28 cellular contexts compared by ENCODE assay signal in the genomic region with DNA sequence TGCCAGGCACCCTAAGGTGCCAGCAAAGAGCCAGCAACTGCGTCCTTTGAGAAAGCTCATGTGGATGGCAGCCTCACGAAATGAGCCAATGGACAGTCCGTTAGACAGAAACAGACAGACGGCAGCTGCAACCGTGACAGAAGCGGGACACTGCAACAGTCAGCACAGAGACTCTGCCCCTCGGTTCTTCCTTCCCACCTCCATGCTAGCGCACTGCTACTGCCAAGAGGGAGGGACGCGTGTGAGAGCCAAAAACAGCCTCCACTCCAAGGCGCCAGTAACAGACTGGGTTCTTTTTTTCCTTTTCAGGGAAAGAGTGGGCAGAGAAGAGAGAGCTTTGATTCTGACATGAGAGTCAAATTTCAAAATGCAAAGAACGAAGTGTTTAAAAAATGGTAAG.
DNase-seq lines count a peak whose midpoint lies in the region; ATAC-seq, FAIRE-seq and TF ChIP-seq lines count a peak whose summit lies in the region.
"Had no signal": no experiment of that assay in that cellular context is flagged by ENCODE, and none has a peak within 500 bp of the region (broad histone marks: within the 10 kb centered on the region; RNA-seq: fewer than 3 reads in every experiment).

No MANE protein-coding gene starts in this region.

- no peaks in the 10 kb centered on the region for H3K9me3 Mint-ChIP-seq in H9
- H3K9me3 Mint-ChIP-seq: activated naive CD8-positive, alpha-beta T cell treated with anti-CD3 and anti-CD28 coated beads, Interleukin-2, amount 50 U/mL, for 24 hours; activated T-cell treated with anti-CD3 and anti-CD28 coated beads, Interleukin-2, amount 50 U/mL, for 24 hours had no signal

- no peak overlapping the region for H3K14ac ChIP-seq in H9 (ENCODE audit: insufficient read depth, low read length)

- H4K91ac ChIP-seq in H9 (ENCODE audit: insufficient read length, low read depth, low read length), result no peak overlapping the region

- H4K5ac ChIP-seq in H9 (ENCODE audit: insufficient read length, low read depth, low read length), result no peak overlapping the region

- no peak overlapping the region for H3K56ac ChIP-seq in H9 (ENCODE audit: insufficient read length, low read depth, low read length)

- H3K36me3 Mint-ChIP-seq in H9 (ENCODE audit: insufficient read depth in 1 of 3, low read depth in 3 of 3), result peaks cover under 1 to 8% (median 4%) of the 10 kb centered on the region in 3 experiments; a peak in 6 of 7 replicates
- H3K36me3 Mint-ChIP-seq: naive B cell had no signal

- H2BK120ac ChIP-seq in H9 (ENCODE audit: low read depth, low read length, poor library complexity, severe bottlenecking), result no peak overlapping the region

- H3K9ac ChIP-seq in H9 (ENCODE audit: extremely low read depth, insufficient read length, low read length) (no peak overlapping the region), skeletal muscle satellite cell (ENCODE audit: low read depth, low read length) (no peak overlapping the region)

- H2AFZ ChIP-seq in H9 (ENCODE audit: low read length), result no peak overlapping the region

- H3K79me1 ChIP-seq in H9 (ENCODE audit: insufficient read depth, low read depth, low read length, poor library complexity, severe bottlenecking), result peaks cover 6% of the 10 kb centered on the region

- H3K4me3 Mint-ChIP-seq in H9, result no peak overlapping the region
- H3K4me3 Mint-ChIP-seq: activated naive CD8-positive, alpha-beta T cell treated with anti-CD3 and anti-CD28 coated beads, Interleukin-2, amount 50 U/mL, for 24 hours; activated T-cell treated with anti-CD3 and anti-CD28 coated beads, Interleukin-2, amount 50 U/mL, for 24 hours; naive B cell; T-helper 2 cell treated with Interferon-gamma antibody and Interleukin-4, amounts not matched to agents 5 μg/mL and 100 μg/mL, for 36 hours had no signal

- H3K9me3 ChIP-seq in H9 (ENCODE audit: control insufficient read depth, low read depth, low read length), result no peaks in the 10 kb centered on the region
- no peaks in the 10 kb centered on the region for H3K9me3 ChIP-seq in skeletal muscle satellite cell (replicated peaks; ENCODE audit: low read length)

- H3K27ac Mint-ChIP-seq in H9, result peak overlapping the region in 2 of 3 experiments; percentile 10 to 24; a peak in 2 of 7 replicates
- H3K27ac Mint-ChIP-seq: activated naive CD8-positive, alpha-beta T cell treated with anti-CD3 and anti-CD28 coated beads, Interleukin-2, amount 50 U/mL, for 24 hours; activated T-cell treated with anti-CD3 and anti-CD28 coated beads, Interleukin-2, amount 50 U/mL, for 24 hours; naive B cell; T-helper 2 cell treated with Interferon-gamma antibody and Interleukin-4, amounts not matched to agents 5 μg/mL and 100 μg/mL, for 36 hours had no signal

- H3K4me3 ChIP-seq in skeletal muscle satellite cell (ENCODE audit: low read length), result no peak overlapping the region

- no peak for ATAC-seq in GM21825 (IDR thresholded peaks at IDR 0.05; ENCODE audit: unreplicated experiment)
- ATAC-seq: activated naive CD8-positive, alpha-beta T cell treated with anti-CD3 and anti-CD28 coated beads, Interleukin-2, amount 50 U/mL, for 24 hours had no signal

- H3K4me1 Mint-ChIP-seq in H9, result peaks cover 7 to 12% of the 10 kb centered on the region in 2 experiments; a peak in 3 of 4 replicates
- H3K4me1 Mint-ChIP-seq: activated naive CD8-positive, alpha-beta T cell treated with anti-CD3 and anti-CD28 coated beads, Interleukin-2, amount 50 U/mL, for 24 hours had no signal

- H3K4ac ChIP-seq in H9 (ENCODE audit: low read depth, low read length), result no peak overlapping the region

- H3K27me3 ChIP-seq in H9 (ENCODE audit: insufficient read depth, low read length), result no peaks in the 10 kb centered on the region
- H3K27me3 ChIP-seq in skeletal muscle satellite cell (ENCODE audit: control insufficient read depth, insufficient read depth, low read length), result no peaks in the 10 kb centered on the region
- H3K27me3 ChIP-seq: foreskin keratinocyte had no signal

- H3K27me3 Mint-ChIP-seq in H9 (ENCODE audit: low read depth), result no peaks in the 10 kb centered on the region; the same call in 1 of the 2 replicates
- H3K27me3 Mint-ChIP-seq: activated naive CD8-positive, alpha-beta T cell treated with anti-CD3 and anti-CD28 coated beads, Interleukin-2, amount 50 U/mL, for 24 hours; activated T-cell treated with anti-CD3 and anti-CD28 coated beads, Interleukin-2, amount 50 U/mL, for 24 hours; naive B cell had no signal

- no peak for TF ChIP-seq CTCF in H9 (conservative IDR thresholded peaks at IDR 0.05)

- no peak overlapping the region for H2AK5ac ChIP-seq in H9 (ENCODE audit: insufficient read length, low read length)

- H2BK12ac ChIP-seq in H9 (ENCODE audit: insufficient read length, low read depth, low read length), result no peak overlapping the region

- H2BK20ac ChIP-seq in H9 (ENCODE audit: low read depth, low read length, poor library complexity, severe bottlenecking), result no peak overlapping the region

- no peaks in the 10 kb centered on the region for H4K20me1 ChIP-seq in H9 (ENCODE audit: control insufficient read depth, insufficient read depth, insufficient read length)

- no peaks in the 10 kb centered on the region for H3K23me2 ChIP-seq in H9 (ENCODE audit: insufficient read length, low read depth, low read length, poor library complexity, severe bottlenecking)

- H2BK15ac ChIP-seq in H9 (ENCODE audit: low read depth, low read length), result no peak overlapping the region

- no peak overlapping the region for H4K8ac ChIP-seq in H9 (replicated peaks; ENCODE audit: insufficient read length, low read depth, low read length)

- no peak overlapping the region for H3K18ac ChIP-seq in H9 (ENCODE audit: insufficient read length, low read depth, low read length)

- H3K27ac ChIP-seq in H9 (ENCODE audit: insufficient read length, low read depth, low read length), result no peak overlapping the region
- H3K27ac ChIP-seq: foreskin keratinocyte had no signal

- H3T11ph ChIP-seq in H9 (ENCODE audit: low read length), result no peak overlapping the region

- H3K23ac ChIP-seq in H9 (ENCODE audit: insufficient read length, low read depth, low read length), result no peak overlapping the region

- H3K4me2 ChIP-seq in H9 (ENCODE audit: insufficient read depth, insufficient read length, low read length) (no peak overlapping the region), skeletal muscle satellite cell (ENCODE audit: low read length) (peak overlapping the region; percentile 30)

- H3K36me3 ChIP-seq in skeletal muscle satellite cell (ENCODE audit: insufficient read depth, low read length), result no peaks in the 10 kb centered on the region

- H2BK5ac ChIP-seq in H9 (ENCODE audit: insufficient read length, low read length), result no peak overlapping the region

- DNase-seq in H9 (no peak), cerebellum (ENCODE audit: low spot score) (peak; percentile 56), middle frontal gyrus (ENCODE audit: extremely low spot score, low spot score) (peak; percentile 51), NCI-H82 (lab: John Stamatoyannopoulos, UW) (no peak), frontal cortex (ENCODE audit: low spot score in 2 of 2) (no peak)
- no peak for DNase-seq in activated effector memory CD4-positive, alpha-beta T cell treated with anti-CD3 and anti-CD28 coated beads, Interleukin-2, amount 50 U/mL, for 16 hours
- DNase-seq: activated CD4-positive, alpha-beta T cell treated with anti-CD3 and anti-CD28 coated beads for 48 hours; activated CD8-positive, alpha-beta memory T cell treated with anti-CD3 and anti-CD28 coated beads for 24 hours; activated naive CD8-positive, alpha-beta T cell treated with anti-CD3 and anti-CD28 coated beads, Interleukin-2, amount 50 U/mL, for 24 hours; activated T-cell treated with anti-CD3 and anti-CD28 coated beads, Interleukin-2, amount 50 U/mL, for 24 hours; COR-L47; DMS79; effector memory CD4-positive, alpha-beta T cell; GF-D8; mesendoderm; naive B cell; NCI-H1436 treated with DMSO at 0.1 percent for 48 hours; NCI-H2171; NCI-H524; SHP77; stimulated activated CD4-positive, alpha-beta T cell treated with anti-CD3 and anti-CD28 coated beads, Interleukin-2, amount 100 ng/mL, for 48 hours had no signal

- no CpG with 5 or more reads among the region's 12 CpGs for WGBS in H9 (ENCODE audit: extremely low coverage, insufficient read length, low lambda C conversion rate)

- no peaks in the 10 kb centered on the region for H3K79me2 ChIP-seq in H9 (ENCODE audit: insufficient read depth, low read length)

- H3K4me1 ChIP-seq in H9 (ENCODE audit: insufficient read depth, low read length) (0 out of 2 replicates have a peak, but pooled peaks cover 2% of the 10 kb centered on the region), skeletal muscle satellite cell (ENCODE audit: control insufficient read depth, insufficient read depth, low read length) (peaks cover 14% of the 10 kb centered on the region)
- H3K4me1 ChIP-seq: foreskin keratinocyte had no signal

- FAIRE-seq in frontal cortex (lab: Jason Lieb, UNC), result no peak
- FAIRE-seq: colon, GM19239, HTR-8/SVneo had no signal

Comparison
In these comparisons a context has a peak if more than half of its experiments do, and no peak if none do; other contexts are left out.
1. DNase-seq: peak in cerebellum (single experiment) and middle frontal gyrus (single experiment); none in H9 (single experiment), activated effector memory CD4-positive, alpha-beta T cell treated with anti-CD3 and anti-CD28 coated beads, Interleukin-2, amount 50 U/mL, for 16 hours (single experiment), NCI-H82 (single experiment) and frontal cortex (0 of 2).